Comparison of ENCODE assay signal across 1 cellular context in the genomic region with DNA sequence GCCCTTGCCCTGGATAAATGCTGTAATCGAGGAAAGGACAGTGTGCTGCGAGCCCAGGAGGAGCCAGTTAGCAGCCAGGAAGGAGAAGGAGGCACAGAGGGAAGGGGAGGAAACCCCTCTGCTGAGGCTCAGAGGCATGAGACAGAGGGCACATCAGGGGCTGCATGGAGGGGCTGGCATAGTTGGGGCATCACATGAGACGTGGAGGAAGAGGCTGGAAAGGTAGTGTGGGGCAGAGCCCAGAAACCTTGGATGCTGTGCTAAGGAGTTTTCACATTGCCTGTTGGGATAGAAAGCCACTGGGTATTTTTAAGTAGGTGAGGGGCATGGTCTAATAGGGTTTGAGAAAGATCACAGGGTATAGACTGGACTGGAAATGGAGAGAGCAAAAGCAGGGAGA.
TF ChIP-seq lines count a peak whose summit lies in the region.

No MANE protein-coding gene starts in this region.

TF ChIP-seq in H1, 55 proteins besides CTCF, POLR2A, EP300 and RAD21:
- no peak for TF ChIP-seq SUZ12 (IDR thresholded peaks at IDR 0.05; ENCODE audit: low read length)
- TF ChIP-seq SP4 (IDR thresholded peaks at IDR 0.05; ENCODE audit: low read length), result no peak
